13 cellular contexts compared by ENCODE assay signal in genomic region chr16:54926166-54926838, GRCh38. TPM values are rescaled to one million over a fixed set of nuclear protein-coding genes. Genes with fewer than 3 reads are reported as not detected.
DNase-seq lines count a peak whose midpoint lies in the region; ATAC-seq and TF ChIP-seq lines count a peak whose summit lies in the region.
"Had no signal": no experiment of that assay in that cellular context is flagged by ENCODE, and none has a peak within 500 bp of the region (broad histone marks: within the 10 kb centered on the region; RNA-seq: fewer than 3 reads in every experiment).

No MANE protein-coding gene starts in this region.

- TF ChIP-seq CTCF in SK-N-SH (IDR thresholded peaks at IDR 0.05) (no peak), endodermal cell (conservative IDR thresholded peaks at IDR 0.05) (no peak), suprapubic skin (IDR thresholded peaks at IDR 0.05) (no peak), uterus (IDR thresholded peaks at IDR 0.05) (no peak)

- TF ChIP-seq RAD21 in SK-N-SH (IDR thresholded peaks at IDR 0.05; ENCODE audit: low read length) = no peak

- H3K4me1 ChIP-seq in SK-N-SH (ENCODE audit: control insufficient read depth in 1 of 2, insufficient read depth in 2 of 2, low read depth in 1 of 2, low read length in 1 of 2) (peaks cover 22% of the 10 kb centered on the region in 2 experiments; a peak in 3 of 4 replicates), endodermal cell (ENCODE audit: control insufficient read depth, insufficient read depth, low read length) (peaks cover 8% of the 10 kb centered on the region), suprapubic skin (peaks cover 47% of the 10 kb centered on the region), uterus (no peaks in the 10 kb centered on the region)

- no peaks in the 10 kb centered on the region for H3K9me2 ChIP-seq in SK-N-SH

- H3K27ac Mint-ChIP-seq in endodermal cell = no peak overlapping the region

- H3K4me3 ChIP-seq in SK-N-SH (ENCODE audit: low read depth in 2 of 2, low read length in 1 of 2) = peak overlapping the region in 1 of 2 experiments; percentile 89; a peak in 2 of 4 replicates
- peak overlapping the region; percentile 96 for H3K4me3 ChIP-seq in endodermal cell (ENCODE audit: low read length)
- H3K4me3 ChIP-seq in suprapubic skin = peak overlapping the region; percentile 75
- no peak overlapping the region for H3K4me3 ChIP-seq in uterus
- H3K4me3 ChIP-seq: lung, transverse colon had no signal

- peak overlapping the region; percentile 75 for H3K4me3 Mint-ChIP-seq in endodermal cell

- TF ChIP-seq EP300 in SK-N-SH (IDR thresholded peaks at IDR 0.05; ENCODE audit: borderline replicate concordance in 1 of 2, low read depth in 1 of 2, low read length in 1 of 2) = no peak
- TF ChIP-seq EP300 in suprapubic skin (IDR thresholded peaks at IDR 0.05) = no peak

- H3K9me3 ChIP-seq in SK-N-SH (no peaks in the 10 kb centered on the region), endodermal cell (ENCODE audit: control insufficient read depth, low read length) (no peaks in the 10 kb centered on the region), suprapubic skin (no peaks in the 10 kb centered on the region), uterus (no peaks in the 10 kb centered on the region)
- H3K9me3 ChIP-seq: transverse colon had no signal

- peaks cover 40% of the 10 kb centered on the region for H3K4me1 Mint-ChIP-seq in endodermal cell

- H3K27ac ChIP-seq in SK-N-SH (ENCODE audit: low read depth in 2 of 2, low read length in 1 of 2) (peak overlapping the region; percentile 6 to 81; a peak in 3 of 4 replicates), endodermal cell (ENCODE audit: low read depth, low read length) (no peak overlapping the region), suprapubic skin (peak overlapping the region; percentile 96), uterus (no peak overlapping the region)
- H3K27ac ChIP-seq: C4-2B, transverse colon had no signal

- POLR2A ChIA-PET in SK-N-SH (lab: Yijun Ruan, JAX) = no interaction called here

- H3K9me3 Mint-ChIP-seq in endodermal cell = no peaks in the 10 kb centered on the region

- H3K27me3 Mint-ChIP-seq in endodermal cell (ENCODE audit: insufficient read depth) = peaks cover 26% of the 10 kb centered on the region

- H3F3A ChIP-seq in SK-N-SH (replicated peaks; ENCODE audit: insufficient read depth) = peaks cover 32% of the 10 kb centered on the region

- TF ChIP-seq POLR2A in suprapubic skin (IDR thresholded peaks at IDR 0.05) = no peak
- no peak for TF ChIP-seq POLR2A in uterus (IDR thresholded peaks at IDR 0.05)

- H2AFZ ChIP-seq in SK-N-SH (ENCODE audit: low read depth) = peak overlapping the region; percentile 29; the same call in 1 of the 2 replicates

- no peak for ATAC-seq in SK-N-SH treated with all-trans-retinoic acid at 6 μM for 48 hours
- ATAC-seq: HCT116 had no signal

- peaks cover 47% of the 10 kb centered on the region for H3K79me2 ChIP-seq in SK-N-SH (ENCODE audit: insufficient read depth)

- DNase-seq in SK-N-SH (no peak), NCI-H69 (lab: John Stamatoyannopoulos, UW) (peak; percentile 75), endodermal cell (no peak), suprapubic skin (ENCODE audit: low spot score in 2 of 2) (no peak), uterus (no peak), middle frontal gyrus (ENCODE audit: extremely low spot score, low spot score) (no peak), dermis blood vessel endothelial cell (no peak)
- DNase-seq: activated T-cell treated with anti-CD3 and anti-CD28 coated beads for 4 hours, transverse colon had no signal

- peaks cover 32% of the 10 kb centered on the region for H4K20me1 ChIP-seq in SK-N-SH (ENCODE audit: insufficient read depth)

- CTCF ChIA-PET in SK-N-SH (lab: Yijun Ruan, JAX) = interaction anchor here (0.5 to 1.7 kb wide), 2 partner anchors 8 to 1034 kb away, joined by 3 to 5 read pairs; no protein-coding TSS in a partner anchor

- H3K9ac ChIP-seq in SK-N-SH (peak overlapping the region; percentile 84; the same call in 1 of the 2 replicates), endodermal cell (ENCODE audit: extremely low read depth, low read length, poor library complexity, severe bottlenecking) (peak overlapping the region; percentile 92)

- H3K27me3 ChIP-seq in SK-N-SH (ENCODE audit: insufficient read depth) = no peaks in the 10 kb centered on the region
- peaks cover under 1% of the 10 kb centered on the region for H3K27me3 ChIP-seq in endodermal cell (ENCODE audit: control insufficient read depth, insufficient read depth, low read length, poor library complexity, severe bottlenecking)
- peaks cover 12% of the 10 kb centered on the region for H3K27me3 ChIP-seq in suprapubic skin
- H3K27me3 ChIP-seq in uterus = peaks cover 0 to 42% of the 10 kb centered on the region in 2 donors

- WGBS in SK-N-SH (ENCODE audit: low lambda C conversion rate) = 49% methylated on average over 4 of the region's 4 CpGs
- WGBS in endodermal cell (ENCODE audit: insufficient coverage in 1 of 2, insufficient read length in 1 of 2), 2 experiments = 74 to 100% methylated on average over 2 to 3 of the region's 4 CpGs
- 54% methylated on average over 4 of the region's 4 CpGs for WGBS in suprapubic skin

- H3K36me3 Mint-ChIP-seq in endodermal cell (ENCODE audit: low read depth) = peaks cover 3% of the 10 kb centered on the region

- H3K36me3 ChIP-seq in SK-N-SH (replicated peaks in 1 of 2; ENCODE audit: control insufficient read depth in 1 of 2, insufficient read depth in 2 of 2, low read length in 1 of 2) = peaks cover 4 to 10% of the 10 kb centered on the region in 2 experiments
- peaks cover 18% of the 10 kb centered on the region for H3K36me3 ChIP-seq in endodermal cell (ENCODE audit: control insufficient read depth, insufficient read depth, low read length)
- H3K36me3 ChIP-seq in suprapubic skin = no peaks in the 10 kb centered on the region
- H3K36me3 ChIP-seq in uterus = no peaks in the 10 kb centered on the region
- H3K36me3 ChIP-seq: transverse colon had no signal

- H3K4me2 ChIP-seq in SK-N-SH = peak overlapping the region; percentile 79

- intact Hi-C loops in uterus (cut with DNase I; ENCODE audit: low total_unique reads) = no loop called here

TF ChIP-seq in SK-N-SH, 30 proteins besides CTCF, POLR2A, EP300 and RAD21 (continues in another document):
- TF ChIP-seq CHD2 (IDR thresholded peaks at IDR 0.05; ENCODE audit: low read length, partially characterized antibody) (no peak), USF2 (IDR thresholded peaks at IDR 0.05; ENCODE audit: borderline replicate concordance, low read depth, low read length) (no peak), USF1 (IDR thresholded peaks at IDR 0.05; ENCODE audit: borderline replicate concordance, low read depth) (no peak)

TF ChIP-seq in SK-N-SH treated with all-trans-retinoic acid at 6 μM for 48 hours, 23 proteins besides CTCF, POLR2A, EP300 and RAD21:
- TF ChIP-seq TOX (CRISPR knock-in tag; IDR thresholded peaks at IDR 0.05; ENCODE audit: borderline replicate concordance) (no peak), ESRRG (CRISPR knock-in tag; IDR thresholded peaks at IDR 0.05) (no peak), ISL1 (CRISPR knock-in tag; IDR thresholded peaks at IDR 0.05) (no peak), CREB5 (CRISPR knock-in tag; IDR thresholded peaks at IDR 0.05; ENCODE audit: low read depth) (no peak), PPARA (CRISPR knock-in tag; IDR thresholded peaks at IDR 0.05; ENCODE audit: borderline replicate concordance) (no peak), ZNF8 (CRISPR knock-in tag; IDR thresholded peaks at IDR 0.05) (no peak), SNAI2 (CRISPR knock-in tag; IDR thresholded peaks at IDR 0.05) (no peak), CSRNP3 (CRISPR knock-in tag; IDR thresholded peaks at IDR 0.05) (no peak), ZNF70 (CRISPR knock-in tag; IDR thresholded peaks at IDR 0.05) (no peak), RARB (CRISPR knock-in tag; IDR thresholded peaks at IDR 0.05) (no peak), GLIS3 (CRISPR knock-in tag; IDR thresholded peaks at IDR 0.05) (no peak)
TF ChIP-seq in SK-N-SH treated with all-trans-retinoic acid at 6 μM for 48 hours: peak in this region for 0.

RNA-seq across cellular contexts. Expression of gene IRX5, which starts 4.4 kb away (rescaled TPM):
- polyA plus RNA-seq in SK-N-SH (2012; rRNA removed) = 1.0 and 1.4 TPM in 2 replicates
- polyA plus RNA-seq in SK-N-SH (2012; cell fraction: cytosol; rRNA removed) = 0.91 and 1.3 TPM in 2 replicates
- 1.8 and 2.5 TPM in 2 replicates for polyA plus RNA-seq in SK-N-SH (2012; cell fraction: nucleus; rRNA removed)
- 1 to 10 TPM; 1.6 to 2.6 TPM for total RNA-seq in endodermal cell
- 17.1 TPM for polyA plus RNA-seq in endodermal cell (2013, experiment 1 of 2)
- 12.0 TPM for polyA plus RNA-seq in endodermal cell (2013, experiment 2 of 2)
- 10 to 100 TPM; 41.3 to 64.8 (median 51.6) TPM for total RNA-seq in suprapubic skin
- under 1 TPM in 2 of 4 donors, not detected in 2; 0.49 to 0.62 TPM for total RNA-seq in uterus
- total RNA-seq in dermis blood vessel endothelial cell = 0.51 and 0.79 TPM in 2 replicates
- total RNA-seq: transverse colon had no signal

Comparison
In these comparisons a context has a peak if more than half of its experiments do, and no peak if none do; other contexts are left out.
1. H3K27ac ChIP-seq: peak in SK-N-SH (2 of 2) and suprapubic skin (single experiment); none in endodermal cell (single experiment) and uterus (0 of 2).
2. H3K4me3 ChIP-seq: peak in endodermal cell (single experiment) and suprapubic skin (single experiment); none in uterus (0 of 2).
3. RNA of gene IRX5, which starts 4.4 kb away (total RNA-seq): 41.3 to 64.8 TPM in suprapubic skin; 1.6 to 2.6 TPM in endodermal cell, 0.51 to 0.79 TPM in dermis blood vessel endothelial cell and 0.49 to 0.62 TPM in uterus; every median in the first group is over 10 times any median in the second.